Comparison of ENCODE assay signal across 1 cellular context in genomic region chr14:37036669-37037341, GRCh38.
TF ChIP-seq lines count a peak whose summit lies in the region.

No MANE protein-coding gene starts in this region.

TF ChIP-seq in IMR-90, 13 proteins besides CTCF, POLR2A, EP300 and RAD21:
- TF ChIP-seq FOS (IDR thresholded peaks at IDR 0.05; ENCODE audit: low read depth, low read length) (peak; percentile 26; the same call in 1 of the 2 replicates), RCOR1 (IDR thresholded peaks at IDR 0.05; ENCODE audit: insufficient replicate concordance, low read length) (no peak)
